Comparison of ENCODE assay signal across 8 cellular contexts in genomic region chrX:70132877-70133302, GRCh38. TPM values are rescaled to one million over a fixed set of nuclear protein-coding genes. Genes with fewer than 3 reads are reported as not detected.
DNase-seq lines count a peak whose midpoint lies in the region; ATAC-seq and TF ChIP-seq lines count a peak whose summit lies in the region.

No MANE protein-coding gene starts in this region.

- no peak overlapping the region for H2BK20ac ChIP-seq in H9 (ENCODE audit: low read depth, low read length, poor library complexity, severe bottlenecking)

- no peak overlapping the region for H2BK120ac ChIP-seq in H9 (ENCODE audit: low read depth, low read length, poor library complexity, severe bottlenecking)

- POLR2A ChIA-PET in AG04449 (lab: Yijun Ruan, JAX): interaction anchor here (1.9 kb wide), 1 partner anchor 36 kb away, joined by 4 read pairs; no protein-coding TSS in a partner anchor

- H3K9ac ChIP-seq in H9 (ENCODE audit: extremely low read depth, insufficient read length, low read length) (peak overlapping the region; percentile 34), skeletal muscle tissue (ENCODE audit: low read depth in 1 of 3, low read length in 3 of 3) (peak overlapping the region in 2 of 3 donors; percentile 74 to 83)

- CTCF ChIA-PET in AG04449 (lab: Yijun Ruan, JAX): interaction anchor here (0.6 to 3.6 kb wide), 27 partner anchors 8 to 595 kb away, joined by 3 to 18 read pairs (median 4); partner anchors contain the start of gene P2RY4

- no peak overlapping the region for H4K8ac ChIP-seq in H9 (replicated peaks; ENCODE audit: insufficient read length, low read depth, low read length)

- peaks cover 71 to 75% of the 10 kb centered on the region in 2 experiments for H3K9me3 Mint-ChIP-seq in H9

- H3K27ac ChIP-seq in H9 (ENCODE audit: insufficient read length, low read depth, low read length): no peak overlapping the region
- H3K27ac ChIP-seq in heart right ventricle: peak overlapping the region in 9 of 10 donors; percentile 70 to 91 (median 86)
- H3K27ac ChIP-seq in skeletal muscle tissue (ENCODE audit: low read depth, low read length): peak overlapping the region; percentile 74

- no CpG with 5 or more reads among the region's 8 CpGs for WGBS in H9 (ENCODE audit: extremely low coverage, insufficient read length, low lambda C conversion rate)
- WGBS in heart right ventricle, 2 donors: 0% methylated on average over 8 of the region's 8 CpGs

- no peaks in the 10 kb centered on the region for H4K20me1 ChIP-seq in H9 (ENCODE audit: control insufficient read depth, insufficient read depth, insufficient read length)

- no peak overlapping the region for H3K14ac ChIP-seq in H9 (ENCODE audit: insufficient read depth, low read length)

- ATAC-seq in T-helper 17 cell (peak; percentile 28), heart right ventricle (peak in 5 of 8 donors; percentile 8 to 33 (median 20)), GM21717 (IDR thresholded peaks at IDR 0.05; ENCODE audit: unreplicated experiment) (no peak)

- H3K36me3 Mint-ChIP-seq in H9 (ENCODE audit: insufficient read depth in 1 of 3, low read depth in 3 of 3): peaks cover 20 to 29% (median 28%) of the 10 kb centered on the region in 3 experiments
- no peaks in the 10 kb centered on the region for H3K36me3 Mint-ChIP-seq in T-helper 17 cell (ENCODE audit: low read depth)

- H3K27me3 Mint-ChIP-seq in H9 (ENCODE audit: low read depth) (no peaks in the 10 kb centered on the region), T-helper 17 cell (no peaks in the 10 kb centered on the region)

- H3K4me1 Mint-ChIP-seq in H9 (peaks cover 35 to 51% of the 10 kb centered on the region in 2 experiments), T-helper 17 cell (peaks cover 23% of the 10 kb centered on the region)

- peaks cover 2% of the 10 kb centered on the region; the same call in 1 of the 2 replicates for H3K79me2 ChIP-seq in H9 (ENCODE audit: insufficient read depth, low read length)

- H3K4me1 ChIP-seq in H9 (ENCODE audit: insufficient read depth, low read length) (peaks cover 3% of the 10 kb centered on the region; the same call in 1 of the 2 replicates), heart right ventricle (peaks cover 0 to 23% (median 0%) of the 10 kb centered on the region in 9 donors), skeletal muscle tissue (ENCODE audit: control insufficient read depth in 3 of 3, insufficient read depth in 3 of 3, low read length in 3 of 3) (peaks cover 10 to 21% (median 14%) of the 10 kb centered on the region in 3 donors)

- H3K4me3 ChIP-seq in AG04449 (ENCODE audit: low read depth, low read length) (peak overlapping the region; percentile 77), heart right ventricle (peak overlapping the region; percentile 56 to 91 (median 80)), skeletal muscle tissue (ENCODE audit: low read length in 3 of 3) (peak overlapping the region; percentile 74 to 96 (median 90))

- peaks cover 3% of the 10 kb centered on the region for H3K23me2 ChIP-seq in H9 (ENCODE audit: insufficient read length, low read depth, low read length, poor library complexity, severe bottlenecking)

- no peak overlapping the region for H3K56ac ChIP-seq in H9 (ENCODE audit: insufficient read length, low read depth, low read length)

- no peak overlapping the region for H3T11ph ChIP-seq in H9 (ENCODE audit: low read length)

- TF ChIP-seq CTCF in AG04449 (IDR thresholded peaks at IDR 0.05; ENCODE audit: insufficient read depth, low read length, missing control alignments) (no peak), H9 (conservative IDR thresholded peaks at IDR 0.05) (no peak), heart right ventricle (IDR thresholded peaks at IDR 0.05) (no peak)

- H3K27me3 ChIP-seq in H9 (ENCODE audit: insufficient read depth, low read length) (no peaks in the 10 kb centered on the region), heart right ventricle (peaks cover 0 to 4% (median 0%) of the 10 kb centered on the region in 7 donors), skeletal muscle tissue (ENCODE audit: control insufficient read depth in 3 of 3, insufficient read depth in 3 of 3, low read length in 3 of 3) (peaks cover 0 to 3% (median 0%) of the 10 kb centered on the region in 3 donors)

- no peak overlapping the region for H3K23ac ChIP-seq in H9 (ENCODE audit: insufficient read length, low read depth, low read length)

- H2BK12ac ChIP-seq in H9 (ENCODE audit: insufficient read length, low read depth, low read length): no peak overlapping the region

- no peak overlapping the region for H4K91ac ChIP-seq in H9 (ENCODE audit: insufficient read length, low read depth, low read length)

- peak overlapping the region; percentile 98 to 99 for H3K4me3 Mint-ChIP-seq in H9
- peak overlapping the region; percentile 96 for H3K4me3 Mint-ChIP-seq in T-helper 17 cell

- H2BK5ac ChIP-seq in H9 (ENCODE audit: insufficient read length, low read length): no peak overlapping the region

- no peak overlapping the region for H4K5ac ChIP-seq in H9 (ENCODE audit: insufficient read length, low read depth, low read length)

- H2AK5ac ChIP-seq in H9 (ENCODE audit: insufficient read length, low read length): no peak overlapping the region

- H3K27ac Mint-ChIP-seq in H9 (peak overlapping the region; percentile 87 to 96 (median 94); a peak in 5 of 7 replicates), T-helper 17 cell (peak overlapping the region; percentile 95)

- intact Hi-C loops in heart right ventricle (cut with DNase I): no loop called here

- no peak overlapping the region for H3K18ac ChIP-seq in H9 (ENCODE audit: insufficient read length, low read depth, low read length)

- H3K79me1 ChIP-seq in H9 (ENCODE audit: insufficient read depth, low read depth, low read length, poor library complexity, severe bottlenecking): no peaks in the 10 kb centered on the region

- no peak overlapping the region for H2BK15ac ChIP-seq in H9 (ENCODE audit: low read depth, low read length)

- H3K36me3 ChIP-seq in heart right ventricle (peaks cover 0 to 19% (median 0%) of the 10 kb centered on the region in 9 donors), skeletal muscle tissue (ENCODE audit: control insufficient read depth in 3 of 3, insufficient read depth in 3 of 3, low read length in 3 of 3) (peaks cover 0 to 4% (median 2%) of the 10 kb centered on the region in 3 donors)

- H3K9me3 ChIP-seq in H9 (ENCODE audit: control insufficient read depth, low read depth, low read length) (peaks cover 32% of the 10 kb centered on the region), T-helper 17 cell (ENCODE audit: control insufficient read depth, low read length, poor library complexity, severe bottlenecking) (no peaks in the 10 kb centered on the region), heart right ventricle (no peaks in the 10 kb centered on the region), skeletal muscle tissue (ENCODE audit: control insufficient read depth in 3 of 3, low read length in 3 of 3) (no peaks in the 10 kb centered on the region)

- peak overlapping the region; percentile 61 for H3K4me2 ChIP-seq in H9 (ENCODE audit: insufficient read depth, insufficient read length, low read length)

- H3K4ac ChIP-seq in H9 (ENCODE audit: low read depth, low read length): no peak overlapping the region

- no peak for DNase-seq in AG04449 (ENCODE audit: low read depth, low spot score)
- no peak for DNase-seq in H9
- DNase-seq in T-helper 17 cell: no peak
- DNase-seq in heart right ventricle: no peak
- no peak for DNase-seq in ureter (ENCODE audit: low spot score)
- DNase-seq in activated CD4-positive, alpha-beta T cell treated with anti-CD3 and anti-CD28 coated beads for 48 hours: no peak

- peak overlapping the region; percentile 42 for H2AFZ ChIP-seq in H9 (ENCODE audit: low read length)

RNA-seq across cellular contexts. Expression of gene IGBP1, which starts 0.4 kb away (rescaled TPM):
- total RNA-seq in H9 (2021) (41.6 and 45.0 TPM in 2 replicates), T-helper 17 cell (10 to 100 TPM; 54.0 to 56.1 TPM), heart right ventricle (10 to 100 TPM; 39.6 to 57.8 (median 49.0) TPM), skeletal muscle tissue (151 TPM), ureter (43.4 TPM)
- 10 to 100 TPM; 15.8 to 51.2 TPM for polyA plus RNA-seq in heart right ventricle

RNA-seq across cellular contexts. Expression of gene DGAT2L6, which starts 44.4 kb away (rescaled TPM):
- total RNA-seq in H9 (2021): not detected in 2 replicates
- total RNA-seq in T-helper 17 cell: not detected
- not detected for total RNA-seq in heart right ventricle
- polyA plus RNA-seq in heart right ventricle: not detected
- not detected for total RNA-seq in skeletal muscle tissue
- total RNA-seq in ureter: not detected
